ENCODE assay signal across 8 cellular contexts in genomic region chr13:28531195-28531955, GRCh38. TPM values are rescaled to one million over a fixed set of nuclear protein-coding genes. Genes with fewer than 3 reads are reported as not detected.
A peak's percentile ranks its signal among the peaks of the same experiment; 100 is the strongest.
DNase-seq lines count a peak whose midpoint lies in the region; ATAC-seq, FAIRE-seq and TF ChIP-seq lines count a peak whose summit lies in the region.

No MANE protein-coding gene starts in this region.

- no peaks in the 10 kb centered on the region for H3K9me1 ChIP-seq in K562 (ENCODE audit: control insufficient read depth, insufficient read depth, low read length)

- TF ChIP-seq CTCF in K562 (IDR thresholded peaks at IDR 0.05 in 2 of 3, conservative IDR thresholded peaks at IDR 0.05 in 1 of 3; ENCODE audit: insufficient read depth in 2 of 3, low read depth in 1 of 3, low read length in 3 of 3), result no peak
- no peak for TF ChIP-seq CTCF in thyroid gland (IDR thresholded peaks at IDR 0.05)

- FAIRE-seq in K562 (lab: Jason Lieb, UNC), result peak; percentile 80

- H3K9ac ChIP-seq in K562 (ENCODE audit: insufficient read depth in 1 of 2, low read depth in 2 of 2, low read length in 2 of 2), result peak overlapping the region in 1 of 2 experiments; percentile 75; a peak in 2 of 4 replicates

- POLR2A ChIA-PET in K562 (lab: Yijun Ruan, JAX), result interaction anchor here (0.7 to 2.2 kb wide), 4 partner anchors 9 to 130 kb away, joined by 3 to 5 read pairs (median 3); partner anchors contain the start of gene POMP

- DNase-seq in DMS79 treated with DMSO at 0.1 percent for 48 hours (lab: John Stamatoyannopoulos, UW), result peak; percentile 40
- no peak for DNase-seq in DMS79 (lab: John Stamatoyannopoulos, UW)
- no peak for DNase-seq in K562 (ENCODE audit: extremely low read depth in 1 of 4, low spot score in 3 of 4)
- DNase-seq in islet precursor cell, result peak; percentile 67
- peak; percentile 13 to 36 for DNase-seq in thyroid gland
- no peak for DNase-seq in SIG-M5 treated with dmso at 0.1 percent for 504 hours (lab: John Stamatoyannopoulos, UW; ENCODE audit: unreplicated experiment)

- H3K4me1 ChIP-seq in K562 (replicated peaks in 1 of 2; ENCODE audit: control insufficient read depth in 2 of 2, insufficient read depth in 2 of 2, low read length in 2 of 2) (peaks cover 4 to 21% of the 10 kb centered on the region in 2 experiments; a peak in 4 of 5 replicates), thyroid gland (peaks cover 7 to 10% of the 10 kb centered on the region in 2 donors)

- H3K4me3 ChIP-seq in K562 (no peak overlapping the region), thyroid gland (replicated peaks in 1 of 3) (peak overlapping the region in 1 of 3 donors; percentile 58)

- H2AFZ ChIP-seq in K562 (ENCODE audit: low read depth, low read length), result peak overlapping the region; percentile 45; the same call in 1 of the 2 replicates

- TF ChIP-seq EP300 in K562 (IDR thresholded peaks at IDR 0.05; ENCODE audit: low read length), result no peak

- ATAC-seq in K562 (no peak), HG03432 (IDR thresholded peaks at IDR 0.05; ENCODE audit: unreplicated experiment) (no peak), HG03280 (IDR thresholded peaks at IDR 0.05; ENCODE audit: unreplicated experiment) (no peak)

- TSS peak; percentile 67 for BruUV-seq in K562 (replicated peaks; lab: Mats Ljungman, UMichigan)

- TF ChIP-seq POLR2A in K562 (conservative IDR thresholded peaks at IDR 0.05) (no peak), thyroid gland (IDR thresholded peaks at IDR 0.05) (no peak)

- intact Hi-C loops in K562 (cut with micrococcal nuclease), result loop anchor here (2.0 kb wide), 1 partner anchor 107 kb away; no protein-coding TSS in a partner anchor
- intact Hi-C loops in thyroid gland (cut with DNase I), result loop anchor here (5.0 kb wide), 1 partner anchor 106 kb away; no protein-coding TSS in a partner anchor

- peaks cover 3% of the 10 kb centered on the region; the same call in 1 of the 2 replicates for H3K9me3 ChIP-seq in K562 (replicated peaks; ENCODE audit: control insufficient read depth, insufficient read depth, low read depth, low read length)
- H3K9me3 ChIP-seq in thyroid gland, result no peaks in the 10 kb centered on the region

- in situ Hi-C loops in K562 (cut with MboI), result no loop called here

- H3K36me3 ChIP-seq in K562 (ENCODE audit: control insufficient read depth, insufficient read depth, low read length) (no peaks in the 10 kb centered on the region), thyroid gland (no peaks in the 10 kb centered on the region)

- H3K27me3 ChIP-seq in K562 (ENCODE audit: control insufficient read depth in 2 of 2, insufficient read depth in 2 of 2, low read length in 2 of 2), result no peaks in the 10 kb centered on the region
- H3K27me3 ChIP-seq in thyroid gland, result no peaks in the 10 kb centered on the region

- H4K20me1 ChIP-seq in K562 (replicated peaks; ENCODE audit: control insufficient read depth, insufficient read depth, low read length), result no peaks in the 10 kb centered on the region

- WGBS in K562 (ENCODE audit: insufficient coverage, low coverage, missing lambda C conversion rate), result 91% methylated on average over 13 of the region's 34 CpGs
- 10 to 13% methylated on average over 24 to 31 of the region's 34 CpGs for WGBS in thyroid gland, 2 donors

- peak overlapping the region; percentile 80 for H3K4me2 ChIP-seq in K562 (ENCODE audit: insufficient read depth, low read length)

- H3K27ac ChIP-seq in K562 (ENCODE audit: extremely low read depth, low read depth, low read length) (peak overlapping the region; percentile 49; the same call in 1 of the 3 replicates), thyroid gland (peak overlapping the region in 1 of 3 donors; percentile 85)

- H3K79me2 ChIP-seq in K562 (ENCODE audit: control insufficient read depth, insufficient read depth, low read length), result no peaks in the 10 kb centered on the region

- CTCF ChIA-PET in K562 (lab: Yijun Ruan, JAX; ENCODE audit: low intra/inter-chr PET ratio), result no interaction called here

- no peak for TF ChIP-seq RAD21 in K562 (CRISPR knock-in tag; conservative IDR thresholded peaks at IDR 0.05 in 1 of 2, IDR thresholded peaks at IDR 0.05 in 1 of 2)

TF ChIP-seq in K562, 482 proteins besides CTCF, POLR2A, EP300 and RAD21 (continues in another document):
- peak; percentile 35; the same call in 1 of the 2 replicates for TF ChIP-seq ZBTB2 (IDR thresholded peaks at IDR 0.05)
- TF ChIP-seq EHMT2 (IDR thresholded peaks at IDR 0.05), result peak; percentile 50; the same call in 1 of the 2 replicates
- 0 out of 4 replicates have a peak, but pooled peaks of 1 of the 2 experiments have one; percentile 46 for TF ChIP-seq ARNT (IDR thresholded peaks at IDR 0.05)
- peak; percentile 73; the same call in 1 of the 2 replicates for TF ChIP-seq TRIM25 (IDR thresholded peaks at IDR 0.05; ENCODE audit: borderline replicate concordance)
- TF ChIP-seq MEF2D (tag; conservative IDR thresholded peaks at IDR 0.05; ENCODE audit: low read depth), result no peak
- peak; percentile 43 for TF ChIP-seq POLR2B (IDR thresholded peaks at IDR 0.05; ENCODE audit: low read depth, partially characterized antibody)
- peak; percentile 37; the same call in 1 of the 2 replicates for TF ChIP-seq POLR2G (IDR thresholded peaks at IDR 0.05; ENCODE audit: low read depth, low read length)
- TF ChIP-seq LARP7 (IDR thresholded peaks at IDR 0.05), result peak; percentile 89
- peak; percentile 26 for TF ChIP-seq ASH1L (IDR thresholded peaks at IDR 0.05; ENCODE audit: borderline replicate concordance, low read depth, partially characterized antibody)
- no peak for TF ChIP-seq C11orf30 (IDR thresholded peaks at IDR 0.05; ENCODE audit: low read depth)
- TF ChIP-seq CC2D1A (IDR thresholded peaks at IDR 0.05), result 0 out of 2 replicates have a peak, but pooled peaks have one; percentile 12
- TF ChIP-seq CEBPG (CRISPR knock-in tag; IDR thresholded peaks at IDR 0.05), result no peak
- TF ChIP-seq CEBPG (tag; conservative IDR thresholded peaks at IDR 0.05 in 1 of 2, IDR thresholded peaks at IDR 0.05 in 1 of 2), result no peak
- TF ChIP-seq SMARCA5 (IDR thresholded peaks at IDR 0.05), result peak; percentile 79
- TF ChIP-seq SUPT5H (IDR thresholded peaks at IDR 0.05), result 0 out of 2 replicates have a peak, but pooled peaks have one; percentile 26
- TF ChIP-seq MTF1 (CRISPR knock-in tag; IDR thresholded peaks at IDR 0.05; ENCODE audit: borderline replicate concordance), result no peak

RNA-seq across cellular contexts. Expression of gene FLT1, which starts 36.4 kb away (rescaled TPM):
- total RNA-seq in K562 (2011; cell fraction: chromatin; rRNA removed; ENCODE audit: low replicate concordance), result 2.9 and 4.1 TPM in 2 replicates
- 1.3 and 1.7 TPM in 2 replicates for total RNA-seq in K562 (2011; cell fraction: nucleolus; rRNA removed)
- total RNA-seq in K562 (2011; cell fraction: nucleoplasm; rRNA removed), result 1.5 and 3.1 TPM in 2 replicates
- total RNA-seq in K562 (2014; rRNA removed), result 0.24 and 0.27 TPM in 2 replicates
- total RNA-seq in K562 (2014; rRNA removed; fragmentation: Illumina TruSeq; extraction: Trizol), result 0.19 and 0.22 TPM in 2 replicates
- 0.04 TPM in 2 replicates for total RNA-seq in K562 (2015; rRNA removed; fragmentation: Illumina TruSeq; extraction: Trizol)
- total RNA-seq in K562 (2021), result 0.22 and 0.40 TPM in 2 replicates
- 0.77 and 2.0 TPM in 2 replicates for polyA plus RNA-seq in K562 (2011; rRNA removed)
- polyA plus RNA-seq in K562 (2011; cell fraction: cytosol; rRNA removed), result 0.37 and 0.45 TPM in 2 replicates
- polyA plus RNA-seq in K562 (2011; cell fraction: nucleus; rRNA removed), result 0.97 and 1.0 TPM in 2 replicates
- 0.60 and 0.91 TPM in 2 replicates for polyA plus RNA-seq in K562 (2012)
- polyA plus RNA-seq in K562 (2014; fragmentation: Illumina TruSeq; extraction: Trizol), result 0.17 and 0.22 TPM in 2 replicates
- polyA plus RNA-seq in K562 (2014; fragmentation: Nextera tagmentation; extraction: Ambion mirVana), result under 1 TPM; 0.04 to 0.10 TPM
- 0.01 TPM in 1 of 2 replicates, not detected in the other for polyA plus RNA-seq in K562 (2014; rRNA removed)
- 2.5 and 4.0 TPM in 2 replicates for polyA minus RNA-seq in K562 (2011; rRNA and poly(A)+ RNA removed)
- polyA minus RNA-seq in K562 (2011; cell fraction: cytosol; rRNA and poly(A)+ RNA removed), result 0.55 and 1.4 TPM in 2 replicates
- 0.56 and 0.81 TPM in 2 replicates for polyA minus RNA-seq in K562 (2011; cell fraction: nucleus; rRNA and poly(A)+ RNA removed)
- total RNA-seq in thyroid gland, result 100 to 1,000 TPM in 1 of 4 donors, 10 to 100 TPM in 3; 23.4 to 132 (median 44.4) TPM

Comparison
In these comparisons a context has a peak if more than half of its experiments do, and no peak if none do; other contexts are left out.
1. DNase-seq: peak in DMS79 treated with DMSO at 0.1 percent for 48 hours (single experiment), islet precursor cell (single experiment) and thyroid gland (2 of 2); none in DMS79 (single experiment), K562 (0 of 4) and SIG-M5 treated with dmso at 0.1 percent for 504 hours (single experiment).
2. RNA of gene FLT1, which starts 36.4 kb away (total RNA-seq): 23.4 to 132 TPM in thyroid gland; 0.04 to 4.1 TPM in K562; every median in the first group is over 4 times any median in the second.